1 cellular context compared by ENCODE assay signal in the genomic region with DNA sequence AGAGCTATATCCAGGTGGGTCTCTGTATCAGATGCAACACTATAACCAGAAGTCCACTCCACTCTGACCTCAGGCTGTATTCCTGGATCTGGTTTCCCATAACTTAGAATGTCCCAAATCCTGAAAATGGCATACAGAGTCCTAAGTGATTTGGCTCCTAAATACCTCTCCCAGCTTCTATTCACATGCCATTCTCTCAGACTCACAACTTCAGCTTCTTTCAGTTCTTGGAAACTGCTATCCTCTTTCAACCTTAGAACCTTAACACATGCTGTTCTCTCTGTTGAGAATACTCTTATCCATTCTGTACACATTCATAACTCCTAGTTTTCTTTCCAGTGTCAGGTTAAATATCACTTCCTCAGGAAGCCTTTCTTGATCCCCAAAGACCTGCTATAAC.
TF ChIP-seq lines count a peak whose summit lies in the region.

No MANE protein-coding gene starts in this region.

TF ChIP-seq in K562, 482 proteins besides CTCF, POLR2A, EP300 and RAD21 (continued from another document):
- TF ChIP-seq, protein P1, sequence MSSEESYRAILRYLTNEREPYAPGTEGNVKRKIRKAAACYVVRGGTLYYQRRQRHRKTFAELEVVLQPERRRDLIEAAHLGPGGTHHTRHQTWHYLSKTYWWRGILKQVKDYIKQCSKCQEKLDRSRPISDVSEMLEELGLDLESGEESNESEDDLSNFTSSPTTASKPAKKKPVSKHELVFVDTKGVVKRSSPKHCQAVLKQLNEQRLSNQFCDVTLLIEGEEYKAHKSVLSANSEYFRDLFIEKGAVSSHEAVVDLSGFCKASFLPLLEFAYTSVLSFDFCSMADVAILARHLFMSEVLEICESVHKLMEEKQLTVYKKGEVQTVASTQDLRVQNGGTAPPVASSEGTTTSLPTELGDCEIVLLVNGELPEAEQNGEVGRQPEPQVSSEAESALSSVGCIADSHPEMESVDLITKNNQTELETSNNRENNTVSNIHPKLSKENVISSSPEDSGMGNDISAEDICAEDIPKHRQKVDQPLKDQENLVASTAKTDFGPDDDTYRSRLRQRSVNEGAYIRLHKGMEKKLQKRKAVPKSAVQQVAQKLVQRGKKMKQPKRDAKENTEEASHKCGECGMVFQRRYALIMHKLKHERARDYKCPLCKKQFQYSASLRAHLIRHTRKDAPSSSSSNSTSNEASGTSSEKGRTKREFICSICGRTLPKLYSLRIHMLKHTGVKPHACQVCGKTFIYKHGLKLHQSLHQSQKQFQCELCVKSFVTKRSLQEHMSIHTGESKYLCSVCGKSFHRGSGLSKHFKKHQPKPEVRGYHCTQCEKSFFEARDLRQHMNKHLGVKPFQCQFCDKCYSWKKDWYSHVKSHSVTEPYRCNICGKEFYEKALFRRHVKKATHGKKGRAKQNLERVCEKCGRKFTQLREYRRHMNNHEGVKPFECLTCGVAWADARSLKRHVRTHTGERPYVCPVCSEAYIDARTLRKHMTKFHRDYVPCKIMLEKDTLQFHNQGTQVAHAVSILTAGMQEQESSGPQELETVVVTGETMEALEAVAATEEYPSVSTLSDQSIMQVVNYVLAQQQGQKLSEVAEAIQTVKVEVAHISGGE (CRISPR knock-in tag; IDR thresholded peaks at IDR 0.05): peak in 1 of 3 experiments; percentile 95; a peak in 2 of 6 replicates
TF ChIP-seq in K562: peak in this region for 2.
